19 cellular contexts compared by ENCODE assay signal in genomic region chr17:48484256-48484655, GRCh38. TPM values are rescaled to one million over a fixed set of nuclear protein-coding genes. Genes with fewer than 3 reads are reported as not detected.
DNase-seq lines count a peak whose midpoint lies in the region; ATAC-seq, FAIRE-seq and TF ChIP-seq lines count a peak whose summit lies in the region.
"Had no signal": no experiment of that assay in that cellular context is flagged by ENCODE, and none has a peak within 500 bp of the region (broad histone marks: within the 10 kb centered on the region; RNA-seq: fewer than 3 reads in every experiment).

No MANE protein-coding gene starts in this region.

- peaks cover 45% of the 10 kb centered on the region for H3K4me1 Mint-ChIP-seq in astrocyte (ENCODE audit: low read depth, unreplicated experiment)
- peaks cover 50% of the 10 kb centered on the region for H3K4me1 Mint-ChIP-seq in mesothelial cell of epicardium

- no peak for TF ChIP-seq POLR2A in thyroid gland (IDR thresholded peaks at IDR 0.05)

- H3K9me3 ChIP-seq in BLaER1 treated with 17β-estradiol and CSF1 and Interleukin-3, amounts not matched to agents 10 nM and 100 nM (replicated peaks in 1 of 11) = no peaks in the 10 kb centered on the region
- H3K9me3 ChIP-seq in KOPT-K1 (ENCODE audit: insufficient read depth, low read length, poor library complexity, severe bottlenecking) = no peaks in the 10 kb centered on the region
- no peaks in the 10 kb centered on the region for H3K9me3 ChIP-seq in astrocyte (ENCODE audit: insufficient read depth, low read depth, low read length)
- H3K9me3 ChIP-seq in thyroid gland = no peaks in the 10 kb centered on the region

- intact Hi-C loops in posterior cingulate gyrus (cut with DNase I) = no loop called here
- intact Hi-C loops in thyroid gland (cut with DNase I) = no loop called here

- H2AFZ ChIP-seq in astrocyte (ENCODE audit: low read depth, low read length) = no peak overlapping the region

- peaks cover 0 to 12% (median 0%) of the 10 kb centered on the region in 11 experiments; a peak in 5 of 22 replicates for H4K20me1 ChIP-seq in BLaER1 treated with 17β-estradiol and CSF1 and Interleukin-3, amounts not matched to agents 10 nM and 100 nM
- H4K20me1 ChIP-seq in astrocyte (ENCODE audit: insufficient read depth, low read length) = no peaks in the 10 kb centered on the region

- FAIRE-seq in astrocyte (lab: Jason Lieb, UNC) = peak; percentile 85

- peak overlapping the region in 6 of 11 experiments; percentile 9 to 65 (median 34); a peak in 7 of 22 replicates for H3K27ac ChIP-seq in BLaER1 treated with 17β-estradiol and CSF1 and Interleukin-3, amounts not matched to agents 10 nM and 100 nM
- H3K27ac ChIP-seq in KOPT-K1 (ENCODE audit: low read depth, low read length, poor library complexity, severe bottlenecking) (peak overlapping the region; percentile 36), astrocyte (ENCODE audit: low read depth, low read length) (peak overlapping the region; percentile 100), thyroid gland (no peak overlapping the region)
- H3K27ac ChIP-seq: C4-2B had no signal

- 92 to 93% methylated on average over 3 of the region's 3 CpGs for WGBS in thyroid gland, 2 donors

- H3K4me1 ChIP-seq in BLaER1 treated with 17β-estradiol and CSF1 and Interleukin-3, amounts not matched to agents 10 nM and 100 nM = peaks cover 19 to 40% (median 28%) of the 10 kb centered on the region in 10 experiments
- peaks cover 45% of the 10 kb centered on the region for H3K4me1 ChIP-seq in astrocyte (ENCODE audit: insufficient read depth, low read length)
- H3K4me1 ChIP-seq in thyroid gland = no peaks in the 10 kb centered on the region

- H3K9me3 Mint-ChIP-seq in astrocyte (ENCODE audit: unreplicated experiment) = peaks cover 3% of the 10 kb centered on the region
- H3K9me3 Mint-ChIP-seq in mesothelial cell of epicardium = no peaks in the 10 kb centered on the region
- H3K9me3 Mint-ChIP-seq: immature natural killer cell; stimulated activated effector memory CD8-positive, alpha-beta T cell treated with anti-CD3 and anti-CD28 coated beads, Interleukin-12 subunit alpha, Interleukin-12 subunit beta, amount 100 ng/mL, for 72 hours had no signal

- H3K4me3 ChIP-seq in BLaER1 treated with 17β-estradiol and CSF1 and Interleukin-3, amounts not matched to agents 10 nM and 100 nM = no peak overlapping the region
- H3K4me3 ChIP-seq in astrocyte (ENCODE audit: insufficient read depth, low read depth, low read length) (peak overlapping the region; percentile 50), thyroid gland (replicated peaks in 1 of 3) (no peak overlapping the region)

- TF ChIP-seq CTCF in astrocyte (IDR thresholded peaks at IDR 0.05; ENCODE audit: insufficient read depth, low read depth, low read length) = no peak
- no peak for TF ChIP-seq CTCF in mesothelial cell of epicardium (IDR thresholded peaks at IDR 0.05; ENCODE audit: unreplicated experiment)
- TF ChIP-seq CTCF in thyroid gland (IDR thresholded peaks at IDR 0.05) = no peak

- H3K4me3 Mint-ChIP-seq in astrocyte (ENCODE audit: unreplicated experiment) (peak overlapping the region; percentile 67), mesothelial cell of epicardium (no peak overlapping the region)
- H3K4me3 Mint-ChIP-seq: activated naive CD8-positive, alpha-beta T cell; immature natural killer cell; stimulated activated effector memory CD8-positive, alpha-beta T cell treated with anti-CD3 and anti-CD28 coated beads, Interleukin-12 subunit alpha, Interleukin-12 subunit beta, amount 100 ng/mL, for 72 hours had no signal

- H3K36me3 Mint-ChIP-seq in astrocyte (ENCODE audit: low read depth, unreplicated experiment) (no peaks in the 10 kb centered on the region), mesothelial cell of epicardium (no peaks in the 10 kb centered on the region)
- H3K36me3 Mint-ChIP-seq: activated naive CD8-positive, alpha-beta T cell; stimulated activated effector memory CD8-positive, alpha-beta T cell treated with anti-CD3 and anti-CD28 coated beads, Interleukin-12 subunit alpha, Interleukin-12 subunit beta, amount 100 ng/mL, for 72 hours had no signal

- H3K27ac Mint-ChIP-seq in astrocyte (ENCODE audit: unreplicated experiment) (peak overlapping the region; percentile 99), mesothelial cell of epicardium (peak overlapping the region; percentile 91)
- H3K27ac Mint-ChIP-seq: activated naive CD8-positive, alpha-beta T cell had no signal

- H3K4me2 ChIP-seq in BLaER1 treated with 17β-estradiol and CSF1 and Interleukin-3, amounts not matched to agents 10 nM and 100 nM = peak overlapping the region; percentile 60 to 84 (median 76)
- peak overlapping the region; percentile 82 for H3K4me2 ChIP-seq in astrocyte (ENCODE audit: low read length)

- H3K27me3 ChIP-seq in BLaER1 treated with 17β-estradiol and CSF1 and Interleukin-3, amounts not matched to agents 10 nM and 100 nM = peaks cover 0 to 11% (median 9%) of the 10 kb centered on the region in 11 experiments; a peak in 12 of 22 replicates
- H3K27me3 ChIP-seq in astrocyte (ENCODE audit: insufficient read depth, low read length) = no peaks in the 10 kb centered on the region
- no peaks in the 10 kb centered on the region for H3K27me3 ChIP-seq in thyroid gland

- no peak overlapping the region for H3K9ac ChIP-seq in BLaER1 treated with 17β-estradiol and CSF1 and Interleukin-3, amounts not matched to agents 10 nM and 100 nM
- H3K9ac ChIP-seq in astrocyte (ENCODE audit: low read length) = peak overlapping the region; percentile 89

- no peaks in the 10 kb centered on the region for H3K79me2 ChIP-seq in astrocyte (ENCODE audit: insufficient read depth, low read length)

- no peak for ATAC-seq in HG02870 (IDR thresholded peaks at IDR 0.05; ENCODE audit: unreplicated experiment)

- DNase-seq in astrocyte (ENCODE audit: low read depth) (peak; percentile 78), mesothelial cell of epicardium (ENCODE audit: low spot score in 2 of 2, unreplicated experiment in 2 of 2) (no peak), posterior cingulate gyrus (no peak), thyroid gland (no peak)
- no peak for DNase-seq in central memory CD4-positive, alpha-beta T cell
- DNase-seq: cortex of kidney; H7; immature natural killer cell; NCI-H1092; stimulated activated CD4-positive, alpha-beta T cell treated with anti-CD3 and anti-CD28 coated beads, Interleukin-2, amount 100 ng/mL, for 48 hours had no signal

- no peaks in the 10 kb centered on the region for H3K27me3 Mint-ChIP-seq in astrocyte (ENCODE audit: low read depth, unreplicated experiment)
- no peaks in the 10 kb centered on the region for H3K27me3 Mint-ChIP-seq in mesothelial cell of epicardium (ENCODE audit: low read depth)

- H3K36me3 ChIP-seq in BLaER1 treated with 17β-estradiol and CSF1 and Interleukin-3, amounts not matched to agents 10 nM and 100 nM = no peaks in the 10 kb centered on the region
- H3K36me3 ChIP-seq in KOPT-K1 (ENCODE audit: insufficient read depth, low read length) = no peaks in the 10 kb centered on the region
- H3K36me3 ChIP-seq in astrocyte (ENCODE audit: insufficient read depth, low read length) = no peaks in the 10 kb centered on the region
- no peaks in the 10 kb centered on the region for H3K36me3 ChIP-seq in thyroid gland

RNA-seq across cellular contexts. Expression of gene HOXB1, which starts 46.6 kb away (rescaled TPM):
- total RNA-seq in astrocyte = not detected in 2 replicates
- 0.24 to 0.43 TPM (median 0.25 TPM) in 3 replicates for total RNA-seq in mesothelial cell of epicardium
- not detected for total RNA-seq in thyroid gland
- total RNA-seq: G401, NCI-H460, SK-MEL-5 had no signal

RNA-seq across cellular contexts. Expression of gene SKAP1, which starts 54.2 kb away (rescaled TPM):
- total RNA-seq in astrocyte = not detected in 2 replicates
- total RNA-seq in mesothelial cell of epicardium = 3.4 to 4.3 TPM (median 3.4 TPM) in 3 replicates
- 1 to 10 TPM in 2 of 4 donors, under 1 TPM in 2; 0.33 to 2.1 (median 1.0) TPM for total RNA-seq in thyroid gland
- total RNA-seq: G401, H7, SK-MEL-5 had no signal

Comparison
In these comparisons a context has a peak if more than half of its experiments do, and no peak if none do; other contexts are left out.
1. H3K27ac ChIP-seq: peak in BLaER1 treated with 17β-estradiol and CSF1 and Interleukin-3, amounts not matched to agents 10 nM and 100 nM (6 of 11), KOPT-K1 (single experiment) and astrocyte (single experiment); none in thyroid gland (0 of 3).